27 cellular contexts compared by ENCODE assay signal in the genomic region with DNA sequence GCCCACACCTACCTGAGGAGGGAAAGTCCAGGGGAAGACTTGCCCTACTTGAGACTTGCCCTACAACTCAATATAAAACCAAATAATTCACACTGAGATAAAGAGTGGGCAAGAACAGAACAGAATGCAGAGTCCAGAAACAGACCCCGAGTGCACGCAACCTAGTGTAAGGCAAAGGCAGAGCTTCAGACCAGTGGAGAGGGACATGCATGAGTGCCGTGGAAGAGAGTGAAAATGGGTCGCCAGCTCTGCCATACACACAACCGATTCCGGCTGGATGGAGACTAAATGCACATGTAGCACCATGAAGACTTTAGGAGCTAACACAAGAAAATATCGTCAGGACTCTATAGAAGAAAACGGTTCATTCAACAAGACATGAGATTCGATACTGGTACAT. TPM values are rescaled to one million over a fixed set of nuclear protein-coding genes. Genes with fewer than 3 reads are reported as not detected.
DNase-seq lines count a peak whose midpoint lies in the region; ATAC-seq, FAIRE-seq and TF ChIP-seq lines count a peak whose summit lies in the region.
"Had no signal": no experiment of that assay in that cellular context is flagged by ENCODE, and none has a peak within 500 bp of the region (broad histone marks: within the 10 kb centered on the region; RNA-seq: fewer than 3 reads in every experiment).

No MANE protein-coding gene starts in this region.

- H3K4me3 ChIP-seq in right atrium auricular region (no peak overlapping the region), A549 (no peak overlapping the region), bronchial epithelial cell (ENCODE audit: low read depth, low read length) (no peak overlapping the region)

- peak; percentile 44 for DNase-seq in right atrium auricular region (ENCODE audit: low spot score)
- DNase-seq in Right ventricle myocardium superior, result no peak
- DNase-seq in A549 (ENCODE audit: low read depth in 1 of 2, low spot score in 1 of 2), result no peak
- DNase-seq in bronchial epithelial cell (ENCODE audit: low read depth), result no peak
- peak; percentile 4 for DNase-seq in iPS-NIHi7 (ENCODE audit: extremely low spot score)
- no peak for DNase-seq in DMS153 (lab: John Stamatoyannopoulos, UW)
- DNase-seq in GM19238 (ENCODE audit: insufficient read length, low spot score), result no peak
- no peak for DNase-seq in ureter (ENCODE audit: low spot score)
- DNase-seq: 8988T; Caco-2; CD4-positive, CD25-positive, alpha-beta regulatory T cell; CD8-positive, alpha-beta T cell; DMS 273 treated with DMSO at 0.1 percent for 48 hours; DMS53; DMS79 treated with DMSO at 0.1 percent for 48 hours; GF-D8; GOT3; H7; HCEC 1CT had no signal

- H3K27me3 ChIP-seq in right atrium auricular region, result no peaks in the 10 kb centered on the region
- no peaks in the 10 kb centered on the region for H3K27me3 ChIP-seq in bronchial epithelial cell (ENCODE audit: control insufficient read depth, insufficient read depth, low read length)

- TF ChIP-seq POLR2A in A549 (IDR thresholded peaks at IDR 0.05; ENCODE audit: low read length), result no peak

- intact Hi-C loops in Right ventricle myocardium superior (cut with DNase I), result no loop called here

- 54% methylated on average over 9 of the region's 9 CpGs for WGBS in A549 (ENCODE audit: missing lambda C conversion rate)

- H3K36me3 ChIP-seq in right atrium auricular region, result no peaks in the 10 kb centered on the region
- H3K36me3 ChIP-seq in bronchial epithelial cell (ENCODE audit: control insufficient read depth, insufficient read depth, low read length), result no peaks in the 10 kb centered on the region

- peak; percentile 61 for FAIRE-seq in A549 (lab: Jason Lieb, UNC)
- FAIRE-seq in bronchial epithelial cell (lab: Jason Lieb, UNC), result peak; percentile 40
- FAIRE-seq: D721Med, GM12891, GM18507 had no signal

- POLR2A ChIA-PET in A549 (lab: Yijun Ruan, JAX), result no interaction called here

- no peak overlapping the region for H3K4me2 ChIP-seq in A549

- TF ChIP-seq EP300 in A549 (IDR thresholded peaks at IDR 0.05), result no peak

- TF ChIP-seq RAD21 in A549 (conservative IDR thresholded peaks at IDR 0.05 in 1 of 2, IDR thresholded peaks at IDR 0.05 in 1 of 2), result no peak

- CTCF ChIA-PET in A549 (lab: Yijun Ruan, JAX), result interaction anchor here (2.3 kb wide), 1 partner anchor 27 kb away, joined by 10 read pairs; no protein-coding TSS in a partner anchor

- H3K27ac ChIP-seq in right atrium auricular region (no peak overlapping the region), A549 (no peak overlapping the region)
- H3K27ac ChIP-seq: C4-2B had no signal

- H3K9me3 ChIP-seq in right atrium auricular region (no peaks in the 10 kb centered on the region), A549 (no peaks in the 10 kb centered on the region)
- H3K9me3 ChIP-seq: Caco-2 had no signal

- H3K4me1 ChIP-seq in right atrium auricular region (no peaks in the 10 kb centered on the region), A549 (no peaks in the 10 kb centered on the region)
- H3K4me1 ChIP-seq: Caco-2 had no signal

- no peak for ATAC-seq in Right ventricle myocardium superior (ENCODE audit: poor library complexity)
- no peak for ATAC-seq in A549
- ATAC-seq: CD8-positive, alpha-beta T cell had no signal

- TF ChIP-seq CTCF in right atrium auricular region (IDR thresholded peaks at IDR 0.05) (no peak), A549 (IDR thresholded peaks at IDR 0.05) (no peak), bronchial epithelial cell (IDR thresholded peaks at IDR 0.05; ENCODE audit: insufficient read depth, low read length, severe bottlenecking) (no peak)

TF ChIP-seq in A549, 52 proteins besides CTCF, POLR2A, EP300 and RAD21 (continues in another document):
- TF ChIP-seq SREBF2 (IDR thresholded peaks at IDR 0.05) (no peak), HEYL (CRISPR knock-in tag; IDR thresholded peaks at IDR 0.05) (no peak), HOXB13 (CRISPR knock-in tag; IDR thresholded peaks at IDR 0.05; ENCODE audit: low read depth) (no peak), USF2 (IDR thresholded peaks at IDR 0.05) (no peak), REST (IDR thresholded peaks at IDR 0.05) (no peak), RCOR1 (IDR thresholded peaks at IDR 0.05; ENCODE audit: low read depth, low read length) (no peak), POLR2AphosphoS2 (conservative IDR thresholded peaks at IDR 0.05; ENCODE audit: low read length) (no peak), CHD4 (IDR thresholded peaks at IDR 0.05; ENCODE audit: borderline replicate concordance) (no peak), TP53 (CRISPR knock-in tag; IDR thresholded peaks at IDR 0.05) (no peak), CBX2 (IDR thresholded peaks at IDR 0.05; ENCODE audit: borderline replicate concordance, low read depth) (no peak), HMGXB4 (CRISPR knock-in tag; IDR thresholded peaks at IDR 0.05; ENCODE audit: borderline replicate concordance) (no peak), ESRRA (IDR thresholded peaks at IDR 0.05; ENCODE audit: borderline replicate concordance, low read length) (no peak), CEBPB (IDR thresholded peaks at IDR 0.05) (no peak)
- TF ChIP-seq, protein P1, sequence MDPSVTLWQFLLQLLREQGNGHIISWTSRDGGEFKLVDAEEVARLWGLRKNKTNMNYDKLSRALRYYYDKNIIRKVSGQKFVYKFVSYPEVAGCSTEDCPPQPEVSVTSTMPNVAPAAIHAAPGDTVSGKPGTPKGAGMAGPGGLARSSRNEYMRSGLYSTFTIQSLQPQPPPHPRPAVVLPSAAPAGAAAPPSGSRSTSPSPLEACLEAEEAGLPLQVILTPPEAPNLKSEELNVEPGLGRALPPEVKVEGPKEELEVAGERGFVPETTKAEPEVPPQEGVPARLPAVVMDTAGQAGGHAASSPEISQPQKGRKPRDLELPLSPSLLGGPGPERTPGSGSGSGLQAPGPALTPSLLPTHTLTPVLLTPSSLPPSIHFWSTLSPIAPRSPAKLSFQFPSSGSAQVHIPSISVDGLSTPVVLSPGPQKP (IDR thresholded peaks at IDR 0.05; ENCODE audit: low read depth, low read length), result no peak

RNA-seq across cellular contexts. Expression of gene CST7, which starts 58.8 kb away (rescaled TPM):
- 1 to 10 TPM; 2.7 to 3.2 TPM for total RNA-seq in right atrium auricular region
- 0.48 TPM for total RNA-seq in Right ventricle myocardium superior
- not detected in 2 replicates for polyA plus RNA-seq in A549 (2011; rRNA removed)
- polyA plus RNA-seq in A549 (2012; cell fraction: cytosol; rRNA removed), result not detected in 2 replicates
- not detected in 2 replicates for polyA plus RNA-seq in A549 (2012; cell fraction: nucleus; rRNA removed)
- not detected in 3 replicates for polyA plus RNA-seq in A549 (2017; fragmentation: RNase III; extraction: RNeasy Plus Mini Kit Qiagen cat#74134 plus additional on column Dnase treatment)
- not detected in 2 replicates for polyA minus RNA-seq in A549 (2011; rRNA and poly(A)+ RNA removed)
- total RNA-seq in bronchial epithelial cell, result not detected in 2 replicates
- total RNA-seq in ureter, result 1.6 TPM
- total RNA-seq: A673, Caco-2, Daoy, G401, H7 had no signal
- polyA plus RNA-seq: BJ had no signal

Comparison
In these comparisons a context has a peak if more than half of its experiments do, and no peak if none do; other contexts are left out.
1. DNase-seq: peak in right atrium auricular region (single experiment) and iPS-NIHi7 (single experiment); none in Right ventricle myocardium superior (single experiment), A549 (0 of 2), bronchial epithelial cell (single experiment), DMS153 (single experiment), GM19238 (single experiment) and ureter (single experiment).